ENCODE assay signal across 23 cellular contexts in the genomic region with DNA sequence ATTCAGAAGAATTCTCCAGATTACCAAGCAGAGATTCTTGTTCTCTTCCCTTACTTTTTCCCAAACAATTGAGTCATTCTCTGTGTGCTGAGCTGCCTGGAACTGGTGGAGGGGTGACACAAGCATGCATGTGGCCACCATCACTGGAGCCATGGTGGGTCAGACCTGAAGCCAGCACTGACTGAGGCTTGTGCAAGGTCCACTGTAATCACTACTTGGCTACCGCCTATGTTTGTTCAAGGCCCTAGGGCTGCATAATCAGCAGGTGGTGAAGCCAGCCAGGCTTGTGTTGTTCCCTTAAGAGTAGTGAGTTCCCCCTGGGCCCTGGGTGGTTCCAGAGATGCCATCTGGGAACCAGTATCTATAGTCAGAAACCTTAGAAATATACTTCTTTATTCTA.
DNase-seq lines count a peak whose midpoint lies in the region; ATAC-seq, FAIRE-seq and TF ChIP-seq lines count a peak whose summit lies in the region.
"Had no signal": no experiment of that assay in that cellular context is flagged by ENCODE, and none has a peak within 500 bp of the region (broad histone marks: within the 10 kb centered on the region; RNA-seq: fewer than 3 reads in every experiment).

No MANE protein-coding gene starts in this region.

- H3K4me3 ChIP-seq in HEK293 (ENCODE audit: low read depth, low read length) (no peak overlapping the region), pancreas (no peak overlapping the region)
- H3K4me3 ChIP-seq: BLaER1 treated with 17β-estradiol and CSF1 and Interleukin-3, amounts not matched to agents 10 nM and 100 nM; GM23338 had no signal

- intact Hi-C loops in pancreas (cut with DNase I): no loop called here

- ATAC-seq in left lobe of liver: peak; percentile 93
- ATAC-seq in pancreas: peak; percentile 51 to 79 (median 67)
- no peak for ATAC-seq in omental fat pad (ENCODE audit: low FRiP score)
- ATAC-seq: GM23338, HCT116 had no signal

- no peaks in the 10 kb centered on the region for H3K27me3 ChIP-seq in pancreas
- H3K27me3 ChIP-seq: BE2C; BLaER1 treated with 17β-estradiol and CSF1 and Interleukin-3, amounts not matched to agents 10 nM and 100 nM had no signal

- FAIRE-seq in pancreas (lab: Jason Lieb, UNC): no peak
- FAIRE-seq: A204.1, GM12891, GM18507, GM19239 had no signal

- CTCF ChIA-PET in HEK293 (lab: Yijun Ruan, JAX): interaction anchor here (0.8 kb wide), 1 partner anchor 529 kb away, joined by 3 read pairs; no protein-coding TSS in a partner anchor

- TF ChIP-seq CTCF in HEK293 (tag by site-specific recombination; IDR thresholded peaks at IDR 0.05) (no peak), pancreas (IDR thresholded peaks at IDR 0.05) (no peak), omental fat pad (IDR thresholded peaks at IDR 0.05) (no peak)

- H3K4me1 ChIP-seq in HEK293 (ENCODE audit: control insufficient read depth, insufficient read depth, low read length) (no peaks in the 10 kb centered on the region), pancreas (no peaks in the 10 kb centered on the region)
- H3K4me1 ChIP-seq: BE2C; BLaER1 treated with 17β-estradiol and CSF1 and Interleukin-3, amounts not matched to agents 10 nM and 100 nM had no signal

- WGBS in pancreas, 2 donors: 24 to 47% methylated on average over 1 of the region's 1 CpG

- no peak for DNase-seq in left lobe of liver (ENCODE audit: low spot score)
- peak in 4 of 6 donors; percentile 10 to 28 (median 22) for DNase-seq in pancreas
- no peak for DNase-seq in AG20443 (ENCODE audit: low spot score)
- DNase-seq in D341Med (ENCODE audit: low spot score): no peak
- no peak for DNase-seq in omental fat pad (ENCODE audit: low spot score)
- DNase-seq: AML-193; BE2C; CD4-positive, alpha-beta T cell; CD8-positive, alpha-beta memory T cell; DMS53; DMS79 treated with DMSO at 0.1 percent for 48 hours; GF-D8; H9; HFFc6 had no signal

- POLR2A ChIA-PET in HEK293 (lab: Yijun Ruan, JAX): no interaction called here

- H3K36me3 ChIP-seq in HEK293 (ENCODE audit: control insufficient read depth in 2 of 2, insufficient read depth in 1 of 2, low read length in 2 of 2): no peaks in the 10 kb centered on the region
- no peaks in the 10 kb centered on the region for H3K36me3 ChIP-seq in pancreas
- H3K36me3 ChIP-seq: BE2C; BLaER1 treated with 17β-estradiol and CSF1 and Interleukin-3, amounts not matched to agents 10 nM and 100 nM had no signal

- no peaks in the 10 kb centered on the region for H3K9me3 ChIP-seq in HEK293 (ENCODE audit: control insufficient read depth, insufficient read depth, low read depth, low read length)
- no peaks in the 10 kb centered on the region for H3K9me3 ChIP-seq in pancreas
- H3K9me3 ChIP-seq: BE2C had no signal

- H3K27ac ChIP-seq in HEK293 (ENCODE audit: extremely low read depth, low read depth, low read length) (no peak overlapping the region), pancreas (no peak overlapping the region)
- H3K27ac ChIP-seq: 22Rv1; BLaER1 treated with 17β-estradiol and CSF1 and Interleukin-3, amounts not matched to agents 10 nM and 100 nM had no signal

TF ChIP-seq in HEK293, 187 proteins besides CTCF, POLR2A, EP300 and RAD21:
- TF ChIP-seq, protein P1, sequence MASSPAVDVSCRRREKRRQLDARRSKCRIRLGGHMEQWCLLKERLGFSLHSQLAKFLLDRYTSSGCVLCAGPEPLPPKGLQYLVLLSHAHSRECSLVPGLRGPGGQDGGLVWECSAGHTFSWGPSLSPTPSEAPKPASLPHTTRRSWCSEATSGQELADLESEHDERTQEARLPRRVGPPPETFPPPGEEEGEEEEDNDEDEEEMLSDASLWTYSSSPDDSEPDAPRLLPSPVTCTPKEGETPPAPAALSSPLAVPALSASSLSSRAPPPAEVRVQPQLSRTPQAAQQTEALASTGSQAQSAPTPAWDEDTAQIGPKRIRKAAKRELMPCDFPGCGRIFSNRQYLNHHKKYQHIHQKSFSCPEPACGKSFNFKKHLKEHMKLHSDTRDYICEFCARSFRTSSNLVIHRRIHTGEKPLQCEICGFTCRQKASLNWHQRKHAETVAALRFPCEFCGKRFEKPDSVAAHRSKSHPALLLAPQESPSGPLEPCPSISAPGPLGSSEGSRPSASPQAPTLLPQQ (tag by site-specific recombination; IDR thresholded peaks at IDR 0.05): no peak
- TF ChIP-seq ZIC2 (tag by site-specific recombination; IDR thresholded peaks at IDR 0.05): peak; percentile 24; the same call in 1 of the 2 replicates
- TF ChIP-seq ZNF707 (tag by site-specific recombination; IDR thresholded peaks at IDR 0.05): no peak
- TF ChIP-seq, protein P2, sequence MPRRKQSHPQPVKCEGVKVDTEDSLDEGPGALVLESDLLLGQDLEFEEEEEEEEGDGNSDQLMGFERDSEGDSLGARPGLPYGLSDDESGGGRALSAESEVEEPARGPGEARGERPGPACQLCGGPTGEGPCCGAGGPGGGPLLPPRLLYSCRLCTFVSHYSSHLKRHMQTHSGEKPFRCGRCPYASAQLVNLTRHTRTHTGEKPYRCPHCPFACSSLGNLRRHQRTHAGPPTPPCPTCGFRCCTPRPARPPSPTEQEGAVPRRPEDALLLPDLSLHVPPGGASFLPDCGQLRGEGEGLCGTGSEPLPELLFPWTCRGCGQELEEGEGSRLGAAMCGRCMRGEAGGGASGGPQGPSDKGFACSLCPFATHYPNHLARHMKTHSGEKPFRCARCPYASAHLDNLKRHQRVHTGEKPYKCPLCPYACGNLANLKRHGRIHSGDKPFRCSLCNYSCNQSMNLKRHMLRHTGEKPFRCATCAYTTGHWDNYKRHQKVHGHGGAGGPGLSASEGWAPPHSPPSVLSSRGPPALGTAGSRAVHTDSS (tag by site-specific recombination; IDR thresholded peaks at IDR 0.05): no peak
- 0 out of 2 replicates have a peak, but pooled peaks have one; percentile 13 for TF ChIP-seq YY2 (tag by site-specific recombination; IDR thresholded peaks at IDR 0.05)
- TF ChIP-seq BCL11B (tag by site-specific recombination; IDR thresholded peaks at IDR 0.05; ENCODE audit: low read depth): no peak

Comparison
In these comparisons a context has a peak if more than half of its experiments do, and no peak if none do; other contexts are left out.
1. DNase-seq: peak in pancreas (4 of 6); none in left lobe of liver (single experiment), AG20443 (single experiment), D341Med (single experiment) and omental fat pad (single experiment).